ENCODE assay signal across 8 cellular contexts in genomic region chr3:40623567-40623966, GRCh38.
DNase-seq lines count a peak whose midpoint lies in the region; ATAC-seq lines count a peak whose summit lies in the region.

No MANE protein-coding gene starts in this region.

- H3K27me3 Mint-ChIP-seq in activated T-helper 2 cell treated with anti-CD3 and anti-CD28 coated beads, Interferon-gamma antibody, Interleukin-2, Interleukin-4, amounts not matched to agents 10 μg/mL and 5 μg/mL and 100 μg/mL, durations not matched to agents 14 hours and 24 hours and 36 hours (ENCODE audit: low read depth), result no peaks in the 10 kb centered on the region

- no peak overlapping the region for H3K27ac Mint-ChIP-seq in activated T-helper 2 cell treated with anti-CD3 and anti-CD28 coated beads, Interferon-gamma antibody, Interleukin-2, Interleukin-4, amounts not matched to agents 10 μg/mL and 5 μg/mL and 100 μg/mL, durations not matched to agents 14 hours and 24 hours and 36 hours

- intact Hi-C loops in activated T-helper 2 cell treated with anti-CD3 and anti-CD28 coated beads, Interferon-gamma antibody, Interleukin-2, Interleukin-4, amounts not matched to agents 10 μg/mL and 5 μg/mL and 100 μg/mL, durations not matched to agents 14 hours and 24 hours and 36 hours (cut with micrococcal nuclease), result no loop called here

- peak; percentile 92 for ATAC-seq in GM21381 (IDR thresholded peaks at IDR 0.05; ENCODE audit: unreplicated experiment)
- peak; percentile 85 for ATAC-seq in stimulated activated naive CD8-positive, alpha-beta T cell treated with anti-CD3 and anti-CD28 coated beads, Interleukin-15, Interleukin-2, amounts not matched to agents 100 U/mL and 50 U/mL, for 24 hours

- no peaks in the 10 kb centered on the region for H3K36me3 Mint-ChIP-seq in activated T-helper 2 cell treated with anti-CD3 and anti-CD28 coated beads, Interferon-gamma antibody, Interleukin-2, Interleukin-4, amounts not matched to agents 10 μg/mL and 5 μg/mL and 100 μg/mL, durations not matched to agents 14 hours and 24 hours and 36 hours (ENCODE audit: low read depth)

- DNase-seq in EL (peak; percentile 10), HPDE6-E6E7 (ENCODE audit: extremely low spot score) (no peak), NCI-H345 treated with DMSO at 0.1 percent for 48 hours (lab: John Stamatoyannopoulos, UW; ENCODE audit: unreplicated experiment) (no peak)
- peak; percentile 61 for DNase-seq in Jurkat, Clone E6-1 (ENCODE audit: low read depth, low spot score)
- DNase-seq in activated T-helper 2 cell treated with anti-CD3 and anti-CD28 coated beads, Interferon-gamma antibody, Interleukin-2, Interleukin-4, amounts not matched to agents 10 μg/mL and 5 μg/mL and 100 μg/mL, durations not matched to agents 14 hours and 24 hours and 36 hours (ENCODE audit: low spot score), result peak; percentile 60
- peak; percentile 42 for DNase-seq in stimulated activated naive CD8-positive, alpha-beta T cell treated with anti-CD3 and anti-CD28 coated beads, Interleukin-15, Interleukin-2, amounts not matched to agents 100 U/mL and 50 U/mL, for 24 hours
- DNase-seq in activated CD4-positive, CD25-positive, alpha-beta regulatory T cell (lab: John Stamatoyannopoulos, UW), result no peak

- peaks cover 2% of the 10 kb centered on the region for H3K4me1 Mint-ChIP-seq in activated T-helper 2 cell treated with anti-CD3 and anti-CD28 coated beads, Interferon-gamma antibody, Interleukin-2, Interleukin-4, amounts not matched to agents 10 μg/mL and 5 μg/mL and 100 μg/mL, durations not matched to agents 14 hours and 24 hours and 36 hours (ENCODE audit: low read depth)

- H3K9me3 Mint-ChIP-seq in activated T-helper 2 cell treated with anti-CD3 and anti-CD28 coated beads, Interferon-gamma antibody, Interleukin-2, Interleukin-4, amounts not matched to agents 10 μg/mL and 5 μg/mL and 100 μg/mL, durations not matched to agents 14 hours and 24 hours and 36 hours, result peaks cover 3% of the 10 kb centered on the region

- H3K4me3 Mint-ChIP-seq in activated T-helper 2 cell treated with anti-CD3 and anti-CD28 coated beads, Interferon-gamma antibody, Interleukin-2, Interleukin-4, amounts not matched to agents 10 μg/mL and 5 μg/mL and 100 μg/mL, durations not matched to agents 14 hours and 24 hours and 36 hours (ENCODE audit: low read depth), result no peak overlapping the region

- H3K4me3 ChIP-seq in Jurkat, Clone E6-1 (ENCODE audit: low read length), result no peak overlapping the region

Comparison
In these comparisons a context has a peak if more than half of its experiments do, and no peak if none do; other contexts are left out.
1. DNase-seq: peak in EL (single experiment), Jurkat, Clone E6-1 (single experiment), activated T-helper 2 cell treated with anti-CD3 and anti-CD28 coated beads, Interferon-gamma antibody, Interleukin-2, Interleukin-4, amounts not matched to agents 10 μg/mL and 5 μg/mL and 100 μg/mL, durations not matched to agents 14 hours and 24 hours and 36 hours (single experiment) and stimulated activated naive CD8-positive, alpha-beta T cell treated with anti-CD3 and anti-CD28 coated beads, Interleukin-15, Interleukin-2, amounts not matched to agents 100 U/mL and 50 U/mL, for 24 hours (single experiment); none in HPDE6-E6E7 (single experiment), NCI-H345 treated with DMSO at 0.1 percent for 48 hours (single experiment) and activated CD4-positive, CD25-positive, alpha-beta regulatory T cell (0 of 4).